1 cellular context compared by ENCODE assay signal in genomic region chr11:62854825-62855570, GRCh38.
TF ChIP-seq lines count a peak whose summit lies in the region.

No MANE protein-coding gene starts in this region.

TF ChIP-seq in endothelial cell of umbilical vein, 7 proteins besides CTCF, POLR2A, EP300 and RAD21 (continued from another document):
- TF ChIP-seq FOS (IDR thresholded peaks at IDR 0.05; ENCODE audit: borderline replicate concordance, insufficient read depth, low read length) (no peak), POLR2AphosphoS5 (IDR thresholded peaks at IDR 0.05; ENCODE audit: insufficient read depth, low read depth, low read length) (no peak)
